25 cellular contexts compared by ENCODE assay signal in the genomic region with DNA sequence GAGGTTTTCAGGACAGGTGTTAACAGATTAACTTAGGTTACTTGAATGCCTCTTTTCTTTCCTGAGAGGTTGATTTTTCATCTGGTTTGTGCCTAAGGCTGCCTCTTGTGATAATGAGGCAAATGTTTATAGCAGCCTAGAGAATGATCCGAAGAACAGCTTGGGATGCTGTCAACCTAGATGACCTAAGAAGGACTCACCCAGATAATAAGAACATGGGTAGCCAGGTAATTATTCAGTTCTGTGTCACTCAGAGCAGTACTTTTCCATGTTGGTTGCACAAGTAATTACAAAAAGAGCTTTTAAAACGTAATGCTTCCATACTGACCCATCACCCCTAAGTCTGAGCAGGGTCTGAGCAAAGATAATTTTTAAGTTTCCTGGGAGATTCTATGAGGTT.
DNase-seq lines count a peak whose midpoint lies in the region; ATAC-seq, FAIRE-seq and TF ChIP-seq lines count a peak whose summit lies in the region.
"Had no signal": no experiment of that assay in that cellular context is flagged by ENCODE, and none has a peak within 500 bp of the region (broad histone marks: within the 10 kb centered on the region; RNA-seq: fewer than 3 reads in every experiment).

No MANE protein-coding gene starts in this region.

- no peak for ATAC-seq in memory B cell (ENCODE audit: low read depth)
- ATAC-seq in GM18873 (IDR thresholded peaks at IDR 0.05; ENCODE audit: low FRiP score, unreplicated experiment), result no peak
- ATAC-seq in GM19328 (IDR thresholded peaks at IDR 0.05; ENCODE audit: unreplicated experiment), result no peak
- ATAC-seq: A549, GM12878 had no signal

- no peaks in the 10 kb centered on the region for H3K9me3 ChIP-seq in OCI-LY3 (ENCODE audit: insufficient read depth, low read length)
- H3K9me3 ChIP-seq: A549; BE2C; BLaER1 treated with 17β-estradiol and CSF1 and Interleukin-3, amounts not matched to agents 10 nM and 100 nM had no signal

- FAIRE-seq in bronchial epithelial cell (lab: Jason Lieb, UNC), result no peak
- FAIRE-seq: A549, D721Med, GM12878, H54 had no signal

- DNase-seq in bronchial epithelial cell (ENCODE audit: low read depth), result peak; percentile 62
- no peak for DNase-seq in memory B cell (ENCODE audit: low spot score in 2 of 2)
- no peak for DNase-seq in iPS-NIHi11 (ENCODE audit: low spot score)
- no peak for DNase-seq in activated CD4-positive, CD25-positive, alpha-beta regulatory T cell (lab: John Stamatoyannopoulos, UW)
- DNase-seq: 8988T; ACHN; AML-193; BE2C; CD4-positive, alpha-beta T cell; CD8-positive, alpha-beta memory T cell; DMS 273 treated with DMSO at 0.1 percent for 48 hours; DMS79; EL; GDM1; GOT3; HCEC 1CT had no signal

- H3K4me3 Mint-ChIP-seq in memory B cell, result no peak overlapping the region
- H3K4me3 Mint-ChIP-seq: CD14-positive monocyte; CD4-positive, alpha-beta T cell; CD8-positive, alpha-beta memory T cell had no signal

- H3K27me3 ChIP-seq in OCI-LY3 (ENCODE audit: low read depth, low read length) (no peaks in the 10 kb centered on the region), bronchial epithelial cell (ENCODE audit: control insufficient read depth, insufficient read depth, low read length) (no peaks in the 10 kb centered on the region)
- H3K27me3 ChIP-seq: BE2C; BLaER1 treated with 17β-estradiol and CSF1 and Interleukin-3, amounts not matched to agents 10 nM and 100 nM had no signal

- H3K27ac Mint-ChIP-seq in memory B cell, result peak overlapping the region; percentile 42
- H3K27ac Mint-ChIP-seq: CD14-positive monocyte; CD4-positive, alpha-beta T cell; CD8-positive, alpha-beta memory T cell had no signal

- peak overlapping the region; percentile 31; the same call in 1 of the 2 replicates for H3K27ac ChIP-seq in OCI-LY3 (ENCODE audit: low read length)
- H3K27ac ChIP-seq: A549; BLaER1 treated with 17β-estradiol and CSF1 and Interleukin-3, amounts not matched to agents 10 nM and 100 nM had no signal

- H3K36me3 ChIP-seq in OCI-LY3 (replicated peaks; ENCODE audit: low read depth, low read length) (peaks cover 3% of the 10 kb centered on the region), bronchial epithelial cell (ENCODE audit: control insufficient read depth, insufficient read depth, low read length) (no peaks in the 10 kb centered on the region)

- TF ChIP-seq CTCF in OCI-LY3 (IDR thresholded peaks at IDR 0.05; ENCODE audit: low read depth, low read length), result no peak
- no peak for TF ChIP-seq CTCF in bronchial epithelial cell (IDR thresholded peaks at IDR 0.05; ENCODE audit: insufficient read depth, low read length, severe bottlenecking)

- H3K4me2 ChIP-seq in OCI-LY3 (ENCODE audit: low read length), result peak overlapping the region; percentile 42; the same call in 1 of the 2 replicates
- H3K4me2 ChIP-seq: A549; BLaER1 treated with 17β-estradiol and CSF1 and Interleukin-3, amounts not matched to agents 10 nM and 100 nM had no signal

- H3K27me3 Mint-ChIP-seq in memory B cell, result no peaks in the 10 kb centered on the region
- H3K27me3 Mint-ChIP-seq: CD4-positive, alpha-beta T cell; CD8-positive, alpha-beta memory T cell had no signal

- H3K9ac ChIP-seq in OCI-LY3 (ENCODE audit: low read length), result no peak overlapping the region
- H3K9ac ChIP-seq: BLaER1 treated with 17β-estradiol and CSF1 and Interleukin-3, amounts not matched to agents 10 nM and 100 nM had no signal

- H3K4me1 ChIP-seq in OCI-LY3 (ENCODE audit: low read length), result peaks cover 57% of the 10 kb centered on the region
- H3K4me1 ChIP-seq: BE2C had no signal

- no peaks in the 10 kb centered on the region for H4K20me1 ChIP-seq in OCI-LY3 (ENCODE audit: insufficient read depth, low read length)

- peaks cover 9% of the 10 kb centered on the region for H3K36me3 Mint-ChIP-seq in memory B cell

- peaks cover 22% of the 10 kb centered on the region for H3K4me1 Mint-ChIP-seq in memory B cell
- H3K4me1 Mint-ChIP-seq: CD14-positive monocyte had no signal

- H3K9me3 Mint-ChIP-seq in memory B cell, result no peaks in the 10 kb centered on the region
- H3K9me3 Mint-ChIP-seq: CD14-positive monocyte; CD4-positive, alpha-beta T cell; CD8-positive, alpha-beta memory T cell had no signal

- H3K4me3 ChIP-seq in OCI-LY3 (ENCODE audit: low read length) (no peak overlapping the region), bronchial epithelial cell (ENCODE audit: low read depth, low read length) (no peak overlapping the region)
- H3K4me3 ChIP-seq: A549; BLaER1 treated with 17β-estradiol and CSF1 and Interleukin-3, amounts not matched to agents 10 nM and 100 nM; GM12878 had no signal

- H2AFZ ChIP-seq in OCI-LY3 (ENCODE audit: low read depth, low read length), result no peak overlapping the region

- H3K79me2 ChIP-seq in OCI-LY3 (ENCODE audit: low read length), result peaks cover 25% of the 10 kb centered on the region
